In the genomic region with DNA sequence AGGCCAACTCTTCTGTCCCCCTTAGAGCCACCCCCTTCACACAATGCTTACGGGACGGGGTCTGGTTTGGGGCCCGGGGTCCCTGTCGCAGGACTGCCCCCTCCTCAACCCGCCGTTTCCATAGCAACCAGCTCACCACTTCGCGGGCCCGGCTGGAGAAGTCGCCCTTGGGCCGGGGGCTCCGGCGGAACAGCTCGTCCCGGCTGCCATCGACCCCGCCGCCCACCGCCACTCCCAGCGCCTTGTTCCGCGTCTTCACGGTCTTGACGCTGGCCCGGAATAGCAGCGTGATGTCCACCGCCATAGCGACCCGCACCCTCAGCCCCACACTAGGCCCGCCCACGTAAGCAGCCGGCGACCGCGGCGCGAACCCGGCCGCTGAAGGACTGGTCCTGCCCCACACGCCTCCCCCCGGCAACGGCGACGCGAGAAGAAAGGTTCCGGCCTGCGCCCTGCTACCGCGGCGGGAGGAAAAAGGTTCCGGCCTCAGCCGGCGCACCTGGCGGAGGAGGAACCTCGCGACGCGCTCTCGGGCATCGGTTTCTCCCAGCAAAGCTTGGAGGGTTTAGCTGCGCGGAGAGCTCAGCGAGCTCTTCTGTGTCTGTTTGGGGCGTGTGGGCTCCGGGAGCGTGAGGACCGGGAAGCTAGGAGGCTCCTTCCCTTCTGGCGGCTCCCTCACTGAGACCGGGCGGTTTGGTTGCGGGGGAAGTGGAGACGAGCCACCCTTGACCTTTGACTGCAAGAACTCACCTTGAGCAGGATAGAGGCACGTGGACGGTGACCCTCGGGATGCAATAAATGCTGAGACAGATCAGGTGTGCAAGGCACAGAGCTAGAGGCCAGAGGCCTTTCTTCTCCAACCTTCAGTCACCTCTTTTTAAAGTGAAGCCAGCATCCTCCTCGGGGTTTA, we compare ENCODE assay signal across 1 cellular context.
TF ChIP-seq lines count a peak whose summit lies in the region.

A gene (minus strand): TSS at position 388 of the 910 bp plus-strand sequence. CDS start 84 bp downstream, at position 304.

TF ChIP-seq in H1, 55 proteins besides CTCF, POLR2A, EP300 and RAD21:
- peak; percentile 85 for TF ChIP-seq SRF (IDR thresholded peaks at IDR 0.05; ENCODE audit: low read depth, low read length)
- TF ChIP-seq SAP30 (IDR thresholded peaks at IDR 0.05; ENCODE audit: insufficient read depth, insufficient replicate concordance, low read length) = peak; percentile 73
- TF ChIP-seq CEBPB (IDR thresholded peaks at IDR 0.05; ENCODE audit: low read depth, low read length) = no peak
- no peak for TF ChIP-seq CBX5 (IDR thresholded peaks at IDR 0.05; ENCODE audit: low read depth, low read length)
- TF ChIP-seq SIRT6 (IDR thresholded peaks at IDR 0.05; ENCODE audit: low read length) = no peak
- peak; percentile 86 for TF ChIP-seq PHF8 (conservative IDR thresholded peaks at IDR 0.05; ENCODE audit: low read depth, low read length)
- TF ChIP-seq ZNF274 (IDR thresholded peaks at IDR 0.05; ENCODE audit: borderline replicate concordance, extremely low read depth, low read length) = no peak
- TF ChIP-seq CHD2 (IDR thresholded peaks at IDR 0.05; ENCODE audit: low read length) = peak; percentile 80
- TF ChIP-seq CHD1 (IDR thresholded peaks at IDR 0.05; ENCODE audit: low read depth, low read length) = no peak
- TF ChIP-seq CREB1 (IDR thresholded peaks at IDR 0.05) = peak; percentile 98
- TF ChIP-seq POU5F1 (IDR thresholded peaks at IDR 0.05; ENCODE audit: low read depth, low read length) = peak; percentile 60
- TF ChIP-seq RFX5 (IDR thresholded peaks at IDR 0.05; ENCODE audit: borderline replicate concordance, low read depth, low read length) = no peak
- TF ChIP-seq TBP (IDR thresholded peaks at IDR 0.05; ENCODE audit: low read depth, low read length) = peak; percentile 90
- TF ChIP-seq JUN (IDR thresholded peaks at IDR 0.05; ENCODE audit: low read depth, low read length) = 0 out of 2 replicates have a peak, but pooled peaks have one; percentile 38
- TF ChIP-seq BACH1 (IDR thresholded peaks at IDR 0.05; ENCODE audit: low read length) = no peak
- TF ChIP-seq YY1 (IDR thresholded peaks at IDR 0.05; ENCODE audit: low read depth, low read length) = peak; percentile 76
- TF ChIP-seq GTF2F1 (IDR thresholded peaks at IDR 0.05; ENCODE audit: borderline replicate concordance, low read depth, low read length) = peak; percentile 60; the same call in 1 of the 2 replicates
- TF ChIP-seq, protein P1, sequence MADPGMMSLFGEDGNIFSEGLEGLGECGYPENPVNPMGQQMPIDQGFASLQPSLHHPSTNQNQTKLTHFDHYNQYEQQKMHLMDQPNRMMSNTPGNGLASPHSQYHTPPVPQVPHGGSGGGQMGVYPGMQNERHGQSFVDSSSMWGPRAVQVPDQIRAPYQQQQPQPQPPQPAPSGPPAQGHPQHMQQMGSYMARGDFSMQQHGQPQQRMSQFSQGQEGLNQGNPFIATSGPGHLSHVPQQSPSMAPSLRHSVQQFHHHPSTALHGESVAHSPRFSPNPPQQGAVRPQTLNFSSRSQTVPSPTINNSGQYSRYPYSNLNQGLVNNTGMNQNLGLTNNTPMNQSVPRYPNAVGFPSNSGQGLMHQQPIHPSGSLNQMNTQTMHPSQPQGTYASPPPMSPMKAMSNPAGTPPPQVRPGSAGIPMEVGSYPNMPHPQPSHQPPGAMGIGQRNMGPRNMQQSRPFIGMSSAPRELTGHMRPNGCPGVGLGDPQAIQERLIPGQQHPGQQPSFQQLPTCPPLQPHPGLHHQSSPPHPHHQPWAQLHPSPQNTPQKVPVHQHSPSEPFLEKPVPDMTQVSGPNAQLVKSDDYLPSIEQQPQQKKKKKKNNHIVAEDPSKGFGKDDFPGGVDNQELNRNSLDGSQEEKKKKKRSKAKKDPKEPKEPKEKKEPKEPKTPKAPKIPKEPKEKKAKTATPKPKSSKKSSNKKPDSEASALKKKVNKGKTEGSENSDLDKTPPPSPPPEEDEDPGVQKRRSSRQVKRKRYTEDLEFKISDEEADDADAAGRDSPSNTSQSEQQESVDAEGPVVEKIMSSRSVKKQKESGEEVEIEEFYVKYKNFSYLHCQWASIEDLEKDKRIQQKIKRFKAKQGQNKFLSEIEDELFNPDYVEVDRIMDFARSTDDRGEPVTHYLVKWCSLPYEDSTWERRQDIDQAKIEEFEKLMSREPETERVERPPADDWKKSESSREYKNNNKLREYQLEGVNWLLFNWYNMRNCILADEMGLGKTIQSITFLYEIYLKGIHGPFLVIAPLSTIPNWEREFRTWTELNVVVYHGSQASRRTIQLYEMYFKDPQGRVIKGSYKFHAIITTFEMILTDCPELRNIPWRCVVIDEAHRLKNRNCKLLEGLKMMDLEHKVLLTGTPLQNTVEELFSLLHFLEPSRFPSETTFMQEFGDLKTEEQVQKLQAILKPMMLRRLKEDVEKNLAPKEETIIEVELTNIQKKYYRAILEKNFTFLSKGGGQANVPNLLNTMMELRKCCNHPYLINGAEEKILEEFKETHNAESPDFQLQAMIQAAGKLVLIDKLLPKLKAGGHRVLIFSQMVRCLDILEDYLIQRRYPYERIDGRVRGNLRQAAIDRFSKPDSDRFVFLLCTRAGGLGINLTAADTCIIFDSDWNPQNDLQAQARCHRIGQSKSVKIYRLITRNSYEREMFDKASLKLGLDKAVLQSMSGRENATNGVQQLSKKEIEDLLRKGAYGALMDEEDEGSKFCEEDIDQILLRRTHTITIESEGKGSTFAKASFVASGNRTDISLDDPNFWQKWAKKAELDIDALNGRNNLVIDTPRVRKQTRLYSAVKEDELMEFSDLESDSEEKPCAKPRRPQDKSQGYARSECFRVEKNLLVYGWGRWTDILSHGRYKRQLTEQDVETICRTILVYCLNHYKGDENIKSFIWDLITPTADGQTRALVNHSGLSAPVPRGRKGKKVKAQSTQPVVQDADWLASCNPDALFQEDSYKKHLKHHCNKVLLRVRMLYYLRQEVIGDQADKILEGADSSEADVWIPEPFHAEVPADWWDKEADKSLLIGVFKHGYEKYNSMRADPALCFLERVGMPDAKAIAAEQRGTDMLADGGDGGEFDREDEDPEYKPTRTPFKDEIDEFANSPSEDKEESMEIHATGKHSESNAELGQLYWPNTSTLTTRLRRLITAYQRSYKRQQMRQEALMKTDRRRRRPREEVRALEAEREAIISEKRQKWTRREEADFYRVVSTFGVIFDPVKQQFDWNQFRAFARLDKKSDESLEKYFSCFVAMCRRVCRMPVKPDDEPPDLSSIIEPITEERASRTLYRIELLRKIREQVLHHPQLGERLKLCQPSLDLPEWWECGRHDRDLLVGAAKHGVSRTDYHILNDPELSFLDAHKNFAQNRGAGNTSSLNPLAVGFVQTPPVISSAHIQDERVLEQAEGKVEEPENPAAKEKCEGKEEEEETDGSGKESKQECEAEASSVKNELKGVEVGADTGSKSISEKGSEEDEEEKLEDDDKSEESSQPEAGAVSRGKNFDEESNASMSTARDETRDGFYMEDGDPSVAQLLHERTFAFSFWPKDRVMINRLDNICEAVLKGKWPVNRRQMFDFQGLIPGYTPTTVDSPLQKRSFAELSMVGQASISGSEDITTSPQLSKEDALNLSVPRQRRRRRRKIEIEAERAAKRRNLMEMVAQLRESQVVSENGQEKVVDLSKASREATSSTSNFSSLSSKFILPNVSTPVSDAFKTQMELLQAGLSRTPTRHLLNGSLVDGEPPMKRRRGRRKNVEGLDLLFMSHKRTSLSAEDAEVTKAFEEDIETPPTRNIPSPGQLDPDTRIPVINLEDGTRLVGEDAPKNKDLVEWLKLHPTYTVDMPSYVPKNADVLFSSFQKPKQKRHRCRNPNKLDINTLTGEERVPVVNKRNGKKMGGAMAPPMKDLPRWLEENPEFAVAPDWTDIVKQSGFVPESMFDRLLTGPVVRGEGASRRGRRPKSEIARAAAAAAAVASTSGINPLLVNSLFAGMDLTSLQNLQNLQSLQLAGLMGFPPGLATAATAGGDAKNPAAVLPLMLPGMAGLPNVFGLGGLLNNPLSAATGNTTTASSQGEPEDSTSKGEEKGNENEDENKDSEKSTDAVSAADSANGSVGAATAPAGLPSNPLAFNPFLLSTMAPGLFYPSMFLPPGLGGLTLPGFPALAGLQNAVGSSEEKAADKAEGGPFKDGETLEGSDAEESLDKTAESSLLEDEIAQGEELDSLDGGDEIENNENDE (IDR thresholded peaks at IDR 0.05; ENCODE audit: insufficient replicate concordance, low read length) = no peak
- peak; percentile 92 for TF ChIP-seq TCF12 (IDR thresholded peaks at IDR 0.05; ENCODE audit: low read depth, low read length)
- TF ChIP-seq RNF2 (IDR thresholded peaks at IDR 0.05; ENCODE audit: borderline replicate concordance, low read depth, low read length, missing control alignments, poor library complexity, severe bottlenecking) = no peak
- TF ChIP-seq TAF1 (IDR thresholded peaks at IDR 0.05; ENCODE audit: low read depth, low read length) = peak; percentile 95
- TF ChIP-seq BRCA1 (IDR thresholded peaks at IDR 0.05; ENCODE audit: low read depth, low read length) = 0 out of 2 replicates have a peak, but pooled peaks have one; percentile 39
- TF ChIP-seq KDM1A (IDR thresholded peaks at IDR 0.05; ENCODE audit: borderline replicate concordance, low read length) = no peak
- no peak for TF ChIP-seq BCL11A (IDR thresholded peaks at IDR 0.05; ENCODE audit: low read depth in 2 of 2, low read length in 2 of 2)
- TF ChIP-seq, protein P2, sequence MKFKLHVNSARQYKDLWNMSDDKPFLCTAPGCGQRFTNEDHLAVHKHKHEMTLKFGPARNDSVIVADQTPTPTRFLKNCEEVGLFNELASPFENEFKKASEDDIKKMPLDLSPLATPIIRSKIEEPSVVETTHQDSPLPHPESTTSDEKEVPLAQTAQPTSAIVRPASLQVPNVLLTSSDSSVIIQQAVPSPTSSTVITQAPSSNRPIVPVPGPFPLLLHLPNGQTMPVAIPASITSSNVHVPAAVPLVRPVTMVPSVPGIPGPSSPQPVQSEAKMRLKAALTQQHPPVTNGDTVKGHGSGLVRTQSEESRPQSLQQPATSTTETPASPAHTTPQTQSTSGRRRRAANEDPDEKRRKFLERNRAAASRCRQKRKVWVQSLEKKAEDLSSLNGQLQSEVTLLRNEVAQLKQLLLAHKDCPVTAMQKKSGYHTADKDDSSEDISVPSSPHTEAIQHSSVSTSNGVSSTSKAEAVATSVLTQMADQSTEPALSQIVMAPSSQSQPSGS (IDR thresholded peaks at IDR 0.05; ENCODE audit: low read length) = no peak
- peak; percentile 86; the same call in 1 of the 2 replicates for TF ChIP-seq EGR1 (IDR thresholded peaks at IDR 0.05; ENCODE audit: borderline replicate concordance, low read depth, low read length)
- peak; percentile 91 for TF ChIP-seq TAF7 (optimal IDR thresholded peaks at IDR 0.05; ENCODE audit: borderline replicate concordance, low read depth, low read length)
- TF ChIP-seq FOSL1 (IDR thresholded peaks at IDR 0.05; ENCODE audit: insufficient read depth, low read depth, low read length) = peak; percentile 36; the same call in 1 of the 2 replicates
- TF ChIP-seq GABPA (IDR thresholded peaks at IDR 0.05; ENCODE audit: borderline replicate concordance, insufficient read depth, low read length) = peak; percentile 92
- TF ChIP-seq SIX5 (IDR thresholded peaks at IDR 0.05; ENCODE audit: low read depth, low read length) = peak; percentile 57; the same call in 1 of the 2 replicates
- peak; percentile 53; the same call in 1 of the 2 replicates for TF ChIP-seq JUND (IDR thresholded peaks at IDR 0.05; ENCODE audit: low read length)
- TF ChIP-seq RBBP5 (IDR thresholded peaks at IDR 0.05; ENCODE audit: borderline replicate concordance, low read depth, low read length) = peak; percentile 98
- 0 out of 4 replicates have a peak, but pooled peaks of 1 of the 2 experiments have one; percentile 45 for TF ChIP-seq HDAC2 (IDR thresholded peaks at IDR 0.05; ENCODE audit: borderline replicate concordance in 1 of 2, low read depth in 2 of 2, low read length in 2 of 2)
- peak; percentile 15 for TF ChIP-seq NANOG (IDR thresholded peaks at IDR 0.05; ENCODE audit: insufficient read depth, low read depth, low read length, poor library complexity, severe bottlenecking)
- peak; percentile 94 for TF ChIP-seq KDM5A (IDR thresholded peaks at IDR 0.05; ENCODE audit: low read length)
- peak; percentile 98 for TF ChIP-seq ASH2L (IDR thresholded peaks at IDR 0.05; ENCODE audit: low read length)
- TF ChIP-seq, protein P3, sequence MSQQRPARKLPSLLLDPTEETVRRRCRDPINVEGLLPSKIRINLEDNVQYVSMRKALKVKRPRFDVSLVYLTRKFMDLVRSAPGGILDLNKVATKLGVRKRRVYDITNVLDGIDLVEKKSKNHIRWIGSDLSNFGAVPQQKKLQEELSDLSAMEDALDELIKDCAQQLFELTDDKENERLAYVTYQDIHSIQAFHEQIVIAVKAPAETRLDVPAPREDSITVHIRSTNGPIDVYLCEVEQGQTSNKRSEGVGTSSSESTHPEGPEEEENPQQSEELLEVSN (IDR thresholded peaks at IDR 0.05) = peak; percentile 84
- no peak for TF ChIP-seq TEAD4 (IDR thresholded peaks at IDR 0.05; ENCODE audit: low read depth, low read length)
- TF ChIP-seq, protein P4, sequence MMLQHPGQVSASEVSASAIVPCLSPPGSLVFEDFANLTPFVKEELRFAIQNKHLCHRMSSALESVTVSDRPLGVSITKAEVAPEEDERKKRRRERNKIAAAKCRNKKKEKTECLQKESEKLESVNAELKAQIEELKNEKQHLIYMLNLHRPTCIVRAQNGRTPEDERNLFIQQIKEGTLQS (IDR thresholded peaks at IDR 0.05; ENCODE audit: insufficient read depth, low read depth, low read length) = peak; percentile 72; the same call in 1 of the 2 replicates
- peak; percentile 61 for TF ChIP-seq CTBP2 (IDR thresholded peaks at IDR 0.05; ENCODE audit: borderline replicate concordance, insufficient read depth, insufficient read length, low read length)
- TF ChIP-seq, protein P5, sequence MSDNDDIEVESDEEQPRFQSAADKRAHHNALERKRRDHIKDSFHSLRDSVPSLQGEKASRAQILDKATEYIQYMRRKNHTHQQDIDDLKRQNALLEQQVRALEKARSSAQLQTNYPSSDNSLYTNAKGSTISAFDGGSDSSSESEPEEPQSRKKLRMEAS (IDR thresholded peaks at IDR 0.05) = peak; percentile 62
- TF ChIP-seq POLR2AphosphoS5 (IDR thresholded peaks at IDR 0.05; ENCODE audit: low read depth, low read length) = peak; percentile 61
- TF ChIP-seq KDM4A (IDR thresholded peaks at IDR 0.05; ENCODE audit: low read depth, low read length, severe bottlenecking) = peak; percentile 99
- peak; percentile 81 for TF ChIP-seq SP1 (IDR thresholded peaks at IDR 0.05; ENCODE audit: low read depth, low read length)
- no peak for TF ChIP-seq NRF1 (IDR thresholded peaks at IDR 0.05; ENCODE audit: low read depth, low read length)
- TF ChIP-seq SUZ12 (IDR thresholded peaks at IDR 0.05; ENCODE audit: low read length) = no peak
- peak; percentile 80; the same call in 1 of the 2 replicates for TF ChIP-seq SP4 (IDR thresholded peaks at IDR 0.05; ENCODE audit: low read length)
- TF ChIP-seq, protein P6, sequence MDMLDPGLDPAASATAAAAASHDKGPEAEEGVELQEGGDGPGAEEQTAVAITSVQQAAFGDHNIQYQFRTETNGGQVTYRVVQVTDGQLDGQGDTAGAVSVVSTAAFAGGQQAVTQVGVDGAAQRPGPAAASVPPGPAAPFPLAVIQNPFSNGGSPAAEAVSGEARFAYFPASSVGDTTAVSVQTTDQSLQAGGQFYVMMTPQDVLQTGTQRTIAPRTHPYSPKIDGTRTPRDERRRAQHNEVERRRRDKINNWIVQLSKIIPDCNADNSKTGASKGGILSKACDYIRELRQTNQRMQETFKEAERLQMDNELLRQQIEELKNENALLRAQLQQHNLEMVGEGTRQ (IDR thresholded peaks at IDR 0.05; ENCODE audit: low read length) = 0 out of 2 replicates have a peak, but pooled peaks have one; percentile 23
- peak; percentile 84 to 98 for TF ChIP-seq SIN3A (conservative IDR thresholded peaks at IDR 0.05 in 1 of 2, IDR thresholded peaks at IDR 0.05 in 1 of 2; ENCODE audit: low read depth in 1 of 2, low read length in 2 of 2)
- TF ChIP-seq RXRA (IDR thresholded peaks at IDR 0.05; ENCODE audit: insufficient read depth, low read depth, low read length) = peak; percentile 87
